Comparison of ENCODE assay signal across 12 cellular contexts in the genomic region with DNA sequence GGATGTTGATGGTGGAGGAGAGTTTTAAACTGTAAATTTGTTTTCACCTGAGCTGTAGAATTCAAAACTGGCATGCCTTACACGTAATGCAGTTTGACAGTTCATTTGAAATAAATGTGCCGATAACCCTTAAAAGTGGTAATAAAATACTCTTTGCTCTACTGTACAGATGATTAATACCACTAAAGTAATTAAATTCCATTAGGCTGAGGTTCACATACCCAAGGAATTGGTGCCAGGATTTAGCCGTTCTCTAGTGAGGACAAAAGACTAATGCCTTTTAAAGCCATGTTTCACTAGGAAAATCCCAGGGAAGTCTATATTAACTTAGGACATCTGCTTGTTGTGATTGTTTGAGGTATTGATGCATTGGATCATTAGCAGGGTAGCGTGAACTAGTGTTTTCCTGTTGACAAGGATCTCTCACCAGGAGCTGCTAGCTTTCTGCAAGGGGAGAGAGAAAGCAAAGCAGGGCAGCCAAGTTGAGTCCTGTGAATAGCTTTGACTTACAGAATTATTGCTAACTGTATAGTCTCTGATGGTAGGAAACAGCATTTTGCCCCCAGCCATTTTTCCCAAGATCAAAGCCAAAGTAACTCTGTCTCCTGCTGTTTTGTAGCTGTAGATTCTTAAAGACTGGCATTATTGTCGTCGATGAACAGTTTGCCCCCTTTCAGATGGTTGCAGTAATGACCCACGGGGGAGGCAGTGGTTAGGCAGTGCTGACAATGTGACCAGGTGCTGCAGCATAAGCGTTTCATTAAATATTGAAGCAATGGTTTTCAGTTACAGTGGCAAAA.
A peak's percentile ranks its signal among the peaks of the same experiment; 100 is the strongest.
DNase-seq lines count a peak whose midpoint lies in the region; ATAC-seq and TF ChIP-seq lines count a peak whose summit lies in the region.
"Had no signal": no experiment of that assay in that cellular context is flagged by ENCODE, and none has a peak within 500 bp of the region (broad histone marks: within the 10 kb centered on the region; RNA-seq: fewer than 3 reads in every experiment).

No MANE protein-coding gene starts in this region.

- DNase-seq in D341Med (ENCODE audit: low spot score), result peak; percentile 49
- peak; percentile 77 for DNase-seq in NCI-H1092 (lab: John Stamatoyannopoulos, UW)
- DNase-seq in NCI-H524 treated with DMSO at 0.1 percent for 48 hours (lab: John Stamatoyannopoulos, UW), result peak; percentile 40
- peak; percentile 2 for DNase-seq in fibroblast of mammary gland (ENCODE audit: low read depth)
- DNase-seq in activated CD8-positive, alpha-beta memory T cell treated with anti-CD3 and anti-CD28 coated beads, Interleukin-2, amount 50 U/mL, for 4 hours, result no peak
- no peak for DNase-seq in activated CD4-positive, alpha-beta T cell treated with anti-CD3 and anti-CD28 coated beads for 36 hours
- DNase-seq: amygdala, ovary had no signal

- TF ChIP-seq CTCF in fibroblast of mammary gland (conservative IDR thresholded peaks at IDR 0.05; ENCODE audit: control insufficient read depth, insufficient read depth, low read depth, low read length), result no peak

- intact Hi-C loops in activated CD4-positive, alpha-beta T cell treated with anti-CD3 and anti-CD28 coated beads for 36 hours (cut with DNase I, micrococcal nuclease), result no loop called here

- H3K27ac Mint-ChIP-seq in activated CD4-positive, alpha-beta T cell treated with anti-CD3 and anti-CD28 coated beads for 36 hours, result no peak overlapping the region
- H3K27ac Mint-ChIP-seq: B cell, memory B cell had no signal

- H3K27me3 Mint-ChIP-seq in activated CD4-positive, alpha-beta T cell treated with anti-CD3 and anti-CD28 coated beads for 36 hours, result peaks cover 3% of the 10 kb centered on the region

- no peak for TF ChIP-seq POLR2A in GM18505 (IDR thresholded peaks at IDR 0.05; ENCODE audit: borderline replicate concordance, extremely low read depth, insufficient read depth, insufficient read length)

- no peaks in the 10 kb centered on the region for H3K4me1 Mint-ChIP-seq in activated CD4-positive, alpha-beta T cell treated with anti-CD3 and anti-CD28 coated beads for 36 hours
- H3K4me1 Mint-ChIP-seq: B cell, memory B cell had no signal

- POLR2A ChIA-PET in activated CD4-positive, alpha-beta T cell treated with anti-CD3 and anti-CD28 coated beads for 36 hours (lab: Charles Lee), result no interaction called here

- CTCF ChIA-PET in activated CD4-positive, alpha-beta T cell treated with anti-CD3 and anti-CD28 coated beads for 36 hours (lab: Charles Lee), result no interaction called here

- H3K4me3 Mint-ChIP-seq in activated CD4-positive, alpha-beta T cell treated with anti-CD3 and anti-CD28 coated beads for 36 hours, result no peak overlapping the region
- H3K4me3 Mint-ChIP-seq: B cell, memory B cell had no signal

- H3K4me3 ChIP-seq in fibroblast of mammary gland (ENCODE audit: control insufficient read depth, low read depth, low read length), result no peak overlapping the region
- H3K4me3 ChIP-seq: ovary had no signal

- H3K36me3 Mint-ChIP-seq in activated CD4-positive, alpha-beta T cell treated with anti-CD3 and anti-CD28 coated beads for 36 hours (ENCODE audit: low read depth), result no peaks in the 10 kb centered on the region
- H3K36me3 Mint-ChIP-seq: memory B cell had no signal

- no peak for ATAC-seq in GM18505 (IDR thresholded peaks at IDR 0.05; ENCODE audit: unreplicated experiment)
- no peak for ATAC-seq in HG02759 (IDR thresholded peaks at IDR 0.05; ENCODE audit: unreplicated experiment)
- ATAC-seq in activated CD4-positive, alpha-beta T cell treated with anti-CD3 and anti-CD28 coated beads for 36 hours, result no peak

- H3K9me3 Mint-ChIP-seq in activated CD4-positive, alpha-beta T cell treated with anti-CD3 and anti-CD28 coated beads for 36 hours (ENCODE audit: low read depth), result no peaks in the 10 kb centered on the region
- H3K9me3 Mint-ChIP-seq: memory B cell had no signal

Comparison
In these comparisons a context has a peak if more than half of its experiments do, and no peak if none do; other contexts are left out.
1. DNase-seq: peak in D341Med (single experiment), NCI-H1092 (single experiment), NCI-H524 treated with DMSO at 0.1 percent for 48 hours (single experiment) and fibroblast of mammary gland (single experiment); none in activated CD8-positive, alpha-beta memory T cell treated with anti-CD3 and anti-CD28 coated beads, Interleukin-2, amount 50 U/mL, for 4 hours (single experiment) and activated CD4-positive, alpha-beta T cell treated with anti-CD3 and anti-CD28 coated beads for 36 hours (single experiment).